Comparison of ENCODE assay signal across 26 cellular contexts in the genomic region with DNA sequence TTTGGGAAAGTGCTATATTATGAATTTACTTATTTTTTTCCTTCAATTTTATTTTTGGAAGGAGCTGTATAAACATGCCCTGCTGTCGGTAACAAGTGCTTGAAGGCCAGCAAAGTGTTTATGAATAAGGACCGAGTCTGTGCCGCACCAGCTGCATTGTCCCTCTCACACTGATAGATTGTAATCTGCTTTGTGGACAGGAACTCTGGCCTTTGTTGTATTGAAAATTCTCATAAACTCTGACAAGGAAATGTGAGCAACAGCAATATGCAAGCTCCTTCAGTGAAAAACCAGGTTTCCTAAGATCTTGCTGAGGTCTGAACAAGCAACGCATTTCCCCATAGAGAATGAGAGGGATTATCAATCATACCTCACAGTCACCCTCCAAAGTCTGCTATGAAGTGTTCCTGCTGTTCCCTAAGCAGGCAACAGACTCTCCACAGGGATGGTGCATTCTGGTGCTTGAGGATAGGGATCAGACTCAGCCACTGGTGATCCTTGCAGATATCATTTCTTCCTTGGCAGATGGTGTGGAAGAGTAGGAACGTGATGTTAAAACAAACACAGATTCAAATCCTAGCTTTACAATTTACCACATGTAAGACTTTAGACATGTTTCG.
A peak's percentile ranks its signal among the peaks of the same experiment; 100 is the strongest.
DNase-seq lines count a peak whose midpoint lies in the region; FAIRE-seq and TF ChIP-seq lines count a peak whose summit lies in the region.
"Had no signal": no experiment of that assay in that cellular context is flagged by ENCODE, and none has a peak within 500 bp of the region (broad histone marks: within the 10 kb centered on the region; RNA-seq: fewer than 3 reads in every experiment).

No MANE protein-coding gene starts in this region.

- FAIRE-seq in bronchial epithelial cell (lab: Jason Lieb, UNC) = peak; percentile 40
- FAIRE-seq: GM12891, GM19239, kidney had no signal

- no peaks in the 10 kb centered on the region for H3K9me2 ChIP-seq in Karpas-422 (replicated peaks; ENCODE audit: insufficient read depth, low read length)

- H3K4me2 ChIP-seq in Karpas-422 (ENCODE audit: low read depth, low read length, poor library complexity, severe bottlenecking) = no peak overlapping the region

- H3K36me3 ChIP-seq in bronchial epithelial cell (ENCODE audit: control insufficient read depth, insufficient read depth, low read length) = no peaks in the 10 kb centered on the region
- H3K36me3 ChIP-seq in Karpas-422 (ENCODE audit: insufficient read depth, low read length) = no peaks in the 10 kb centered on the region
- H3K36me3 ChIP-seq: tibial artery had no signal

- H3K4me3 ChIP-seq in bronchial epithelial cell (ENCODE audit: low read depth, low read length) (no peak overlapping the region), Karpas-422 (ENCODE audit: low read length) (no peak overlapping the region)
- H3K4me3 ChIP-seq: skin epidermis, tibial artery had no signal

- peak; percentile 22 for DNase-seq in DMS153 (lab: John Stamatoyannopoulos, UW)
- DNase-seq in NCI-H510A (lab: John Stamatoyannopoulos, UW) = peak; percentile 11
- no peak for DNase-seq in bronchial epithelial cell (ENCODE audit: low read depth)
- DNase-seq in medulla oblongata (ENCODE audit: extremely low spot score) = peak; percentile 38
- DNase-seq in EL = no peak
- DNase-seq in Karpas-422 = no peak
- no peak for DNase-seq in mucosa of gallbladder (ENCODE audit: low spot score)
- DNase-seq in HEK293T (ENCODE audit: extremely low spot score) = no peak
- DNase-seq: activated CD8-positive, alpha-beta T cell treated with anti-CD3 and anti-CD28 coated beads for 36 hours; activated T-cell treated with anti-CD3 and anti-CD28 coated beads, Interleukin-2, amount 50 U/mL, for 1 hour; amniotic stem cell; CD4-positive, CD25-positive, alpha-beta regulatory T cell; DMS53; erythroblast; foreskin melanocyte; GOT3; Kasumi-1; kidney; NCI-H1048; stimulated activated naive CD4-positive, alpha-beta T cell treated with Interleukin-2 at 50 U/mL for 16 hours; T1000; tibial artery had no signal

- H3K27me3 ChIP-seq in bronchial epithelial cell (ENCODE audit: control insufficient read depth, insufficient read depth, low read length) (no peaks in the 10 kb centered on the region), Karpas-422 (ENCODE audit: low read length) (0 out of 2 replicates have a peak, but pooled peaks cover 5% of the 10 kb centered on the region)
- H3K27me3 ChIP-seq: dorsolateral prefrontal cortex, tibial artery had no signal

- POLR2A ChIA-PET in HEK293T (lab: Yijun Ruan, JAX) = no interaction called here

- no peaks in the 10 kb centered on the region for H3K79me2 ChIP-seq in Karpas-422 (ENCODE audit: low read length)

- H3K4me1 ChIP-seq in Karpas-422 (ENCODE audit: low read length) = no peaks in the 10 kb centered on the region
- H3K4me1 ChIP-seq: tibial artery had no signal

- no peak for TF ChIP-seq CTCF in bronchial epithelial cell (IDR thresholded peaks at IDR 0.05; ENCODE audit: insufficient read depth, low read length, severe bottlenecking)

- no peaks in the 10 kb centered on the region for H3K9me3 ChIP-seq in Karpas-422 (ENCODE audit: low read length)
- H3K9me3 ChIP-seq: tibial artery had no signal

- no peaks in the 10 kb centered on the region for H4K20me1 ChIP-seq in Karpas-422 (ENCODE audit: insufficient read depth, low read depth, low read length)

- CTCF ChIA-PET in HEK293T (lab: Yijun Ruan, JAX) = interaction anchor here (0.6 kb wide), 1 partner anchor 18 kb away, joined by 3 read pairs; no protein-coding TSS in a partner anchor

- no peak overlapping the region for H3K27ac ChIP-seq in Karpas-422 (ENCODE audit: low read length)
- H3K27ac ChIP-seq: skin epidermis, tibial artery had no signal

- no peak overlapping the region for H3K9ac ChIP-seq in Karpas-422 (ENCODE audit: low read length)

- no peak overlapping the region for H2AFZ ChIP-seq in Karpas-422 (ENCODE audit: low read length)

TF ChIP-seq in HEK293T, 16 proteins besides CTCF, POLR2A, EP300 and RAD21:
- TF ChIP-seq ARNT (IDR thresholded peaks at IDR 0.05) (no peak), FOXM1 (IDR thresholded peaks at IDR 0.05; ENCODE audit: borderline replicate concordance) (no peak), BHLHE40 (IDR thresholded peaks at IDR 0.05; ENCODE audit: borderline replicate concordance) (no peak), SP1 (IDR thresholded peaks at IDR 0.05) (no peak), HDGF (IDR thresholded peaks at IDR 0.05; ENCODE audit: borderline replicate concordance) (no peak), TARDBP (IDR thresholded peaks at IDR 0.05) (no peak), ELF4 (IDR thresholded peaks at IDR 0.05) (no peak), ZNF384 (IDR thresholded peaks at IDR 0.05) (no peak), PKNOX1 (IDR thresholded peaks at IDR 0.05) (no peak)
TF ChIP-seq in HEK293T: peak in this region for 0.

Comparison
In these comparisons a context has a peak if more than half of its experiments do, and no peak if none do; other contexts are left out.
1. DNase-seq: peak in DMS153 (single experiment), NCI-H510A (single experiment) and medulla oblongata (single experiment); none in bronchial epithelial cell (single experiment), EL (single experiment), Karpas-422 (single experiment), mucosa of gallbladder (single experiment) and HEK293T (single experiment).